Comparison of ENCODE assay signal across 8 cellular contexts in the genomic region with DNA sequence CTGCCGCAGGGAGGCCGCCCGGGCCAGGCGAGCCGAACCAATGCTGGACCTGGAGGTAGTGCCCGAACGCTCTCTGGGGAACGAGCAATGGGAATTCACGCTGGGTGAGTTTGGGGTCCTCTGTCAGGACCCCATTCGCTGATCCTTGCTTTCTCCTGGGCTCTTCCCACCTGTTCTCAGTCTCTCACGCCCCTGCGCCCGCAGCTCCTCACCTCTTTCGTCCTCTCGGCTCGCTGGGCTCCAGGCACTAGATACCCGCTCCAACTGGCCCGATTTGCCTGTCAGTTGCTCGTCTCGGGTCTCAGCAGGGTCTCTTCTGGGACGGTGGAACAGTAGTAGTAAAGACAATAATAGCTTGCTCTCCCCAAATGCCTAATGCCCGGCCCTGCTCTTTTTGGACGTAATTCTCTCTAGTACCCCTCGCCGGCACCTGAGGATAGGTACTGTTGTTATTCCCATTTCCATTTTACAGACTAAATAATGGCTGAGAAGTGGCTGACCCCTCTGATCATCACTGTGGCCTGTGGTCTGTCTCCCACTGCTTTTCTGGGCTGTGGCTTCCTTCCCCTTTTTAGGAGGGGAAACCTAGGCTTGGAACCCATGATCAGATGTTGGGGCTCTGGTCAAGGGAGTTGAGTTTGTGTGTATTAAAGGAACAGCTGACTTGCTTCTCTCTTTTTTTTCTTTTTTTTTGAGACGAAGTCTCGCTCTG. TPM values are rescaled to one million over a fixed set of nuclear protein-coding genes. Genes with fewer than 3 reads are reported as not detected.
A peak's percentile ranks its signal among the peaks of the same experiment; 100 is the strongest.
DNase-seq lines count a peak whose midpoint lies in the region; ATAC-seq and TF ChIP-seq lines count a peak whose summit lies in the region.

No MANE protein-coding gene starts in this region.

- H3K4me2 ChIP-seq in OCI-LY7 (ENCODE audit: low read length) = peak overlapping the region; percentile 86

- intact Hi-C loops in OCI-LY7 (cut with micrococcal nuclease; ENCODE audit: unreplicated experiment) (no loop called here), colonic mucosa (cut with DNase I) (no loop called here), mucosa of descending colon (cut with DNase I, micrococcal nuclease) (no loop called here)

- no peak for DNase-seq in CD8-positive, alpha-beta memory T cell
- peak; percentile 22 for DNase-seq in OCI-LY7 (ENCODE audit: low spot score)
- DNase-seq in colonic mucosa = peak; percentile 33
- DNase-seq in mucosa of descending colon = peak in 1 of 3 donors; percentile 20
- no peak for DNase-seq in GM19238 (ENCODE audit: insufficient read length, low spot score)
- DNase-seq in GOT3 (lab: John Stamatoyannopoulos, UW) = no peak

- no TSS peak for BruUV-seq in OCI-LY7 (replicated peaks; lab: Mats Ljungman, UMichigan)

- no peaks in the 10 kb centered on the region for H3K27me3 ChIP-seq in CD8-positive, alpha-beta memory T cell (ENCODE audit: insufficient read depth, low read length, poor library complexity, severe bottlenecking)
- no peaks in the 10 kb centered on the region for H3K27me3 ChIP-seq in colonic mucosa

- H3K4me1 Mint-ChIP-seq in CD8-positive, alpha-beta memory T cell = peaks cover 32 to 50% (median 41%) of the 10 kb centered on the region in 3 donors

- peak overlapping the region; percentile 69 for H3K27ac ChIP-seq in CD8-positive, alpha-beta memory T cell (ENCODE audit: low read depth, low read length)
- H3K27ac ChIP-seq in OCI-LY7 (ENCODE audit: low read depth, low read length, poor library complexity, severe bottlenecking) (peak overlapping the region; percentile 8), colonic mucosa (peak overlapping the region; percentile 51)

- peak overlapping the region; percentile 72 to 83 for H3K9ac ChIP-seq in colonic mucosa (ENCODE audit: low read depth in 2 of 2, low read length in 2 of 2)

- no peaks in the 10 kb centered on the region for H3K9me3 Mint-ChIP-seq in CD8-positive, alpha-beta memory T cell

- CTCF ChIA-PET in CD8-positive, alpha-beta memory T cell (lab: Charles Lee) = interaction anchor here (0.9 to 1.3 kb wide), 2 partner anchors 45 kb away, joined by 3 to 4 read pairs; no protein-coding TSS in a partner anchor
- CTCF ChIA-PET in OCI-LY7 (lab: Charles Lee; ENCODE audit: unreplicated experiment) = no interaction called here

- H2AFZ ChIP-seq in OCI-LY7 (ENCODE audit: low read length) = peak overlapping the region; percentile 90

- ATAC-seq in GM21576 (IDR thresholded peaks at IDR 0.05; ENCODE audit: unreplicated experiment) (peak; percentile 13), mucosa of descending colon (peak; percentile 27), HG02870 (IDR thresholded peaks at IDR 0.05; ENCODE audit: unreplicated experiment) (no peak)

- peaks cover 30% of the 10 kb centered on the region for H3K79me2 ChIP-seq in OCI-LY7 (ENCODE audit: insufficient read depth, low read depth, low read length)

- no peaks in the 10 kb centered on the region for H3K36me3 ChIP-seq in CD8-positive, alpha-beta memory T cell (ENCODE audit: insufficient read depth, low read length)
- H3K36me3 ChIP-seq in OCI-LY7 (ENCODE audit: insufficient read depth, low read length) = no peaks in the 10 kb centered on the region
- no peaks in the 10 kb centered on the region for H3K36me3 ChIP-seq in colonic mucosa
- H3K36me3 ChIP-seq in mucosa of descending colon (ENCODE audit: low read depth) = no peaks in the 10 kb centered on the region

- H3K9me2 ChIP-seq in OCI-LY7 (ENCODE audit: insufficient read depth, low read length) = no peaks in the 10 kb centered on the region

- H3K27ac Mint-ChIP-seq in CD8-positive, alpha-beta memory T cell = peak overlapping the region; percentile 68 to 95 (median 88)

- no peaks in the 10 kb centered on the region for H3K9me3 ChIP-seq in CD8-positive, alpha-beta memory T cell (ENCODE audit: low read length)
- H3K9me3 ChIP-seq in OCI-LY7 (ENCODE audit: low read length) (no peaks in the 10 kb centered on the region), colonic mucosa (no peaks in the 10 kb centered on the region), mucosa of descending colon (no peaks in the 10 kb centered on the region)

- POLR2A ChIA-PET in CD8-positive, alpha-beta memory T cell (lab: Charles Lee) = interaction anchor here (0.5 to 0.6 kb wide), 2 partner anchors 17 to 51 kb away, joined by 3 to 5 read pairs; no protein-coding TSS in a partner anchor
- POLR2A ChIA-PET in OCI-LY7 (lab: Charles Lee) = interaction anchor here (0.6 to 1.0 kb wide), 2 partner anchors 14 to 91 kb away, joined by 3 to 5 read pairs; no protein-coding TSS in a partner anchor

- H3K4me1 ChIP-seq in CD8-positive, alpha-beta memory T cell (ENCODE audit: insufficient read depth, low read length) = peaks cover 25% of the 10 kb centered on the region
- H3K4me1 ChIP-seq in OCI-LY7 (ENCODE audit: insufficient read depth, low read length, poor library complexity, severe bottlenecking) (peaks cover 17% of the 10 kb centered on the region), colonic mucosa (peaks cover 17% of the 10 kb centered on the region), mucosa of descending colon (ENCODE audit: low read depth) (peaks cover 19% of the 10 kb centered on the region)

- no peaks in the 10 kb centered on the region for H3K27me3 Mint-ChIP-seq in CD8-positive, alpha-beta memory T cell

- peak overlapping the region; percentile 99 for H3K4me3 ChIP-seq in CD8-positive, alpha-beta memory T cell (ENCODE audit: low read length)
- H3K4me3 ChIP-seq in OCI-LY7 (ENCODE audit: low read depth, low read length, poor library complexity, severe bottlenecking) (peak overlapping the region; percentile 90), colonic mucosa (peak overlapping the region; percentile 89), mucosa of descending colon (peak overlapping the region; percentile 73)

- no peak for TF ChIP-seq CTCF in OCI-LY7 (conservative IDR thresholded peaks at IDR 0.05; ENCODE audit: low read length)
- no peak for TF ChIP-seq CTCF in colonic mucosa (IDR thresholded peaks at IDR 0.05)
- TF ChIP-seq CTCF in mucosa of descending colon (IDR thresholded peaks at IDR 0.05) = no peak

- H3K4me3 Mint-ChIP-seq in CD8-positive, alpha-beta memory T cell = peak overlapping the region; percentile 92 to 97 (median 93)

- peaks cover 0 to 25% (median 0%) of the 10 kb centered on the region in 3 donors for H3K36me3 Mint-ChIP-seq in CD8-positive, alpha-beta memory T cell

- no peaks in the 10 kb centered on the region for H4K20me1 ChIP-seq in OCI-LY7 (ENCODE audit: insufficient read depth, low read length)

RNA-seq across cellular contexts. Expression of gene PHAF1, which starts 0.6 kb away (rescaled TPM):
- 10 to 100 TPM; 20.2 to 21.2 TPM for total RNA-seq in CD8-positive, alpha-beta memory T cell
- polyA plus RNA-seq in CD8-positive, alpha-beta memory T cell = 14.7 TPM
- total RNA-seq in OCI-LY7 (2014; rRNA removed; shearing (Covaris generic)) = 12.6 and 16.8 TPM in 2 replicates
- total RNA-seq in OCI-LY7 (2022) = 11.8 and 13.9 TPM in 2 replicates
- total RNA-seq in colonic mucosa = 10 to 100 TPM in 1 of 2 donors, 1 to 10 TPM in 1; 10.0 to 14.0 TPM
- 10 to 100 TPM; 13.3 to 15.7 (median 13.6) TPM for total RNA-seq in mucosa of descending colon

RNA-seq across cellular contexts. Expression of gene B3GNT9, which starts 40.5 kb away (rescaled TPM):
- 1 to 10 TPM; 2.4 to 2.7 TPM for total RNA-seq in CD8-positive, alpha-beta memory T cell
- polyA plus RNA-seq in CD8-positive, alpha-beta memory T cell = 5.0 TPM
- 1.1 and 2.7 TPM in 2 replicates for total RNA-seq in OCI-LY7 (2014; rRNA removed; shearing (Covaris generic))
- total RNA-seq in OCI-LY7 (2022) (2.7 TPM in 2 replicates), colonic mucosa (1 to 10 TPM; 4.4 to 4.9 TPM), mucosa of descending colon (1 to 10 TPM; 1.5 to 8.4 (median 4.0) TPM)

RNA-seq across cellular contexts. Expression of gene TRADD, which starts 49.4 kb away (rescaled TPM):
- total RNA-seq in CD8-positive, alpha-beta memory T cell = 10 to 100 TPM; 23.8 to 28.7 TPM
- polyA plus RNA-seq in CD8-positive, alpha-beta memory T cell = 141 TPM
- total RNA-seq in OCI-LY7 (2014; rRNA removed; shearing (Covaris generic)) = 11.3 and 11.6 TPM in 2 replicates
- total RNA-seq in OCI-LY7 (2022) (15.4 and 16.7 TPM in 2 replicates), colonic mucosa (10 to 100 TPM; 27.5 to 37.1 TPM), mucosa of descending colon (10 to 100 TPM; 21.0 to 27.4 (median 26.6) TPM)

RNA-seq across cellular contexts. Expression of gene FBXL8, which starts 49.5 kb away (rescaled TPM):
- 10 to 100 TPM; 10.5 to 14.3 TPM for total RNA-seq in CD8-positive, alpha-beta memory T cell
- 11.6 TPM for polyA plus RNA-seq in CD8-positive, alpha-beta memory T cell
- 5.8 and 7.3 TPM in 2 replicates for total RNA-seq in OCI-LY7 (2014; rRNA removed; shearing (Covaris generic))
- total RNA-seq in OCI-LY7 (2022) (10.4 and 12.2 TPM in 2 replicates), colonic mucosa (10 to 100 TPM; 12.0 to 27.1 TPM), mucosa of descending colon (10 to 100 TPM; 23.3 to 33.8 (median 24.5) TPM)

RNA-seq across cellular contexts. Expression of gene HSF4, which starts 54.3 kb away (rescaled TPM):
- 10 to 100 TPM; 11.6 to 13.3 TPM for total RNA-seq in CD8-positive, alpha-beta memory T cell
- polyA plus RNA-seq in CD8-positive, alpha-beta memory T cell = not detected
- 8.1 and 12.8 TPM in 2 replicates for total RNA-seq in OCI-LY7 (2014; rRNA removed; shearing (Covaris generic))
- total RNA-seq in OCI-LY7 (2022) (16.2 and 17.0 TPM in 2 replicates), colonic mucosa (10 to 100 TPM; 23.6 TPM), mucosa of descending colon (100 to 1,000 TPM in 1 of 3 donors, 10 to 100 TPM in 2; 26.0 to 113 (median 64.4) TPM)

Comparison
In these comparisons a context has a peak if more than half of its experiments do, and no peak if none do; other contexts are left out.
1. DNase-seq: peak in OCI-LY7 (single experiment) and colonic mucosa (single experiment); none in CD8-positive, alpha-beta memory T cell (0 of 5), GM19238 (single experiment) and GOT3 (single experiment).
2. H3K27ac ChIP-seq: peak in every context shown above with its lines; median percentile 69 in CD8-positive, alpha-beta memory T cell; 51 in colonic mucosa; 8 in OCI-LY7.
3. Peak in every context shown above with its lines, with median percentiles within 50 percentile points of each other: H3K4me3 ChIP-seq.